ENCODE assay signal across 21 cellular contexts in genomic region chr19:40723661-40724254, GRCh38. TPM values are rescaled to one million over a fixed set of nuclear protein-coding genes. Genes with fewer than 3 reads are reported as not detected.
A peak's percentile ranks its signal among the peaks of the same experiment; 100 is the strongest.
DNase-seq lines count a peak whose midpoint lies in the region; ATAC-seq and TF ChIP-seq lines count a peak whose summit lies in the region.
"Had no signal": no experiment of that assay in that cellular context is flagged by ENCODE, and none has a peak within 500 bp of the region (broad histone marks: within the 10 kb centered on the region; RNA-seq: fewer than 3 reads in every experiment).

No MANE protein-coding gene starts in this region.

- no peak for TF ChIP-seq EP300 in upper lobe of left lung (IDR thresholded peaks at IDR 0.05)

- TF ChIP-seq CTCF in coronary artery (IDR thresholded peaks at IDR 0.05) (no peak), upper lobe of left lung (IDR thresholded peaks at IDR 0.05) (no peak)

- H3K27me3 Mint-ChIP-seq in T-helper 17 cell = no peaks in the 10 kb centered on the region

- TF ChIP-seq POLR2A in upper lobe of left lung (IDR thresholded peaks at IDR 0.05) = no peak

- H3K27ac ChIP-seq in right cardiac atrium (ENCODE audit: low read length) (peak overlapping the region; percentile 39), coronary artery (no peak overlapping the region), upper lobe of left lung (peak overlapping the region in 3 of 4 donors; percentile 24 to 59 (median 35))
- H3K27ac ChIP-seq: C4-2B had no signal

- peak overlapping the region; percentile 70 for H3K27ac Mint-ChIP-seq in T-helper 17 cell
- H3K27ac Mint-ChIP-seq: CD8-positive, alpha-beta T cell had no signal

- H3K4me3 ChIP-seq in right cardiac atrium (ENCODE audit: low read length) (no peak overlapping the region), coronary artery (peak overlapping the region; percentile 21), upper lobe of left lung (no peak overlapping the region)

- H3K4me1 ChIP-seq in right cardiac atrium (ENCODE audit: control insufficient read depth, insufficient read depth, low read length) (peaks cover 18% of the 10 kb centered on the region), upper lobe of left lung (peaks cover 47 to 55% (median 51%) of the 10 kb centered on the region in 4 donors)

- intact Hi-C loops in right cardiac atrium (cut with DNase I) (no loop called here), left cardiac atrium (cut with DNase I) (no loop called here)

- peaks cover 30 to 67% (median 46%) of the 10 kb centered on the region in 4 donors for H3K36me3 ChIP-seq in upper lobe of left lung

- ATAC-seq in right cardiac atrium (no peak), left cardiac atrium (no peak), T-helper 17 cell (no peak), upper lobe of left lung (ENCODE audit: low FRiP score in 2 of 2) (no peak), GM21515 (IDR thresholded peaks at IDR 0.05; ENCODE audit: unreplicated experiment) (no peak)
- ATAC-seq: CD8-positive, alpha-beta T cell had no signal

- 95% methylated on average over 5 of the region's 5 CpGs for WGBS in right cardiac atrium
- 93 to 94% methylated on average over 5 of the region's 5 CpGs for WGBS in upper lobe of left lung, 2 donors

- H3K9me3 ChIP-seq in right cardiac atrium (ENCODE audit: control insufficient read depth, low read length) (no peaks in the 10 kb centered on the region), T-helper 17 cell (ENCODE audit: control insufficient read depth, low read length, poor library complexity, severe bottlenecking) (no peaks in the 10 kb centered on the region), upper lobe of left lung (no peaks in the 10 kb centered on the region)

- no peak overlapping the region for H3K4me3 Mint-ChIP-seq in T-helper 17 cell
- H3K4me3 Mint-ChIP-seq: CD8-positive, alpha-beta T cell had no signal

- H3K36me3 Mint-ChIP-seq in T-helper 17 cell (ENCODE audit: low read depth) = no peaks in the 10 kb centered on the region

- H3K4me1 Mint-ChIP-seq in T-helper 17 cell = peaks cover 37% of the 10 kb centered on the region

- peak in 1 of 3 donors; percentile 14 for DNase-seq in right cardiac atrium
- DNase-seq in left cardiac atrium = no peak
- no peak for DNase-seq in T-helper 17 cell
- DNase-seq in coronary artery (ENCODE audit: low spot score) = no peak
- DNase-seq in upper lobe of left lung = no peak
- DNase-seq in NCI-H1417 (lab: John Stamatoyannopoulos, UW) = no peak
- no peak for DNase-seq in activated CD4-positive, CD25-positive, alpha-beta regulatory T cell (lab: John Stamatoyannopoulos, UW)
- DNase-seq: CD8-positive, alpha-beta T cell; DMS153; DND-41; Kasumi-1; MV-4-11; NCI-H1105 treated with DMSO at 0.1 percent for 48 hours; NCI-H1694; NCI-H2029 treated with DMSO at 0.1 percent for 48 hours; NCI-H226; NCI-H510A; NCI-H69; SHP77 treated with DMSO at 0.1 percent for 48 hours had no signal

- H3K27me3 ChIP-seq in right cardiac atrium (ENCODE audit: control insufficient read depth, insufficient read depth) (no peaks in the 10 kb centered on the region), upper lobe of left lung (no peaks in the 10 kb centered on the region)

RNA-seq across cellular contexts. Expression of gene ITPKC, which starts 6.8 kb away (rescaled TPM):
- total RNA-seq in right cardiac atrium (10 to 100 TPM in 2 of 4 donors, 1 to 10 TPM in 2; 7.6 to 15.8 (median 10.8) TPM), left cardiac atrium (10 to 100 TPM; 12.4 to 17.6 TPM), T-helper 17 cell (1 to 10 TPM; 6.5 to 8.3 TPM), upper lobe of left lung (10 to 100 TPM; 38.4 to 76.0 (median 55.2) TPM)
- 13.4 TPM for polyA plus RNA-seq in right cardiac atrium

RNA-seq across cellular contexts. Expression of gene COQ8B, which starts 7.1 kb away (rescaled TPM):
- total RNA-seq in right cardiac atrium = 10 to 100 TPM; 22.8 to 34.0 (median 29.0) TPM
- polyA plus RNA-seq in right cardiac atrium = 23.8 TPM
- total RNA-seq in left cardiac atrium = 10 to 100 TPM; 20.1 to 32.0 TPM
- 10 to 100 TPM; 25.1 to 35.6 TPM for total RNA-seq in T-helper 17 cell
- total RNA-seq in upper lobe of left lung = 100 to 1,000 TPM in 2 of 6 donors, 10 to 100 TPM in 4; 46.2 to 142 (median 65.4) TPM

RNA-seq across cellular contexts. Expression of gene ACTMAP, which starts 26.5 kb away (rescaled TPM):
- 1 to 10 TPM; 4.5 to 6.1 (median 5.1) TPM for total RNA-seq in right cardiac atrium
- 5.1 TPM for polyA plus RNA-seq in right cardiac atrium
- 1 to 10 TPM; 4.2 to 6.2 TPM for total RNA-seq in left cardiac atrium
- total RNA-seq in T-helper 17 cell = 1 to 10 TPM; 6.7 to 7.8 TPM
- total RNA-seq in upper lobe of left lung = 10 to 100 TPM; 16.0 to 28.4 (median 21.5) TPM

RNA-seq across cellular contexts. Expression of gene SNRPA, which starts 27.2 kb away (rescaled TPM):
- total RNA-seq in right cardiac atrium = 10 to 100 TPM; 32.3 to 44.9 (median 39.5) TPM
- polyA plus RNA-seq in right cardiac atrium = 27.0 TPM
- 10 to 100 TPM; 23.1 to 34.9 TPM for total RNA-seq in left cardiac atrium
- total RNA-seq in T-helper 17 cell = 10 to 100 TPM; 67.3 to 81.8 TPM
- total RNA-seq in upper lobe of left lung = 10 to 100 TPM; 32.4 to 90.1 (median 55.3) TPM

RNA-seq across cellular contexts. Expression of gene NUMBL, which starts 33.3 kb away (rescaled TPM):
- total RNA-seq in right cardiac atrium (10 to 100 TPM; 18.6 to 22.9 (median 20.4) TPM), left cardiac atrium (10 to 100 TPM; 17.6 to 24.6 TPM), T-helper 17 cell (1 to 10 TPM; 5.7 to 7.5 TPM), upper lobe of left lung (100 to 1,000 TPM in 1 of 6 donors, 10 to 100 TPM in 5; 18.0 to 133 (median 23.8) TPM)
- polyA plus RNA-seq in right cardiac atrium = 12.4 TPM

Comparison
In these comparisons a context has a peak if more than half of its experiments do, and no peak if none do; other contexts are left out.
1. H3K27ac ChIP-seq: peak in right cardiac atrium (single experiment) and upper lobe of left lung (3 of 4); none in coronary artery (0 of 2).